Comparison of ENCODE assay signal across 1 cellular context in the genomic region with DNA sequence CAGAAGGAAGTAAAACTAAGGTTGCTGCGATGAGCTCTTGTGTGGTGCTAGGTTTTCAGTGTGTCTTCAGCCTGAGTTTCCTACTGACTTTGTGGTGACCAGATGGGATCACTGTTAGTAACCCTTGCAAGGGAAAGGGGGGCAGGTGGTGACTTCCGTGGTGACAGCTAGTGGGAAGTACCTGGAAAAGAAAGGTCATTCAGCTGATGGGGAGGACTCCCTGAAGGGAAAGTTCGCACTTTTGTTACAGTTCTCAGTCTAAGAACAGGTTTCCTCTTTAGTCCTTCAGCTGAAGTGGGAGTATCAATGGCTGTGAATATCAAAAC.
TF ChIP-seq lines count a peak whose summit lies in the region.

No MANE protein-coding gene starts in this region.

TF ChIP-seq in GM12878, 131 proteins besides CTCF, POLR2A, EP300 and RAD21 (continued from another document and continues in another):
- TF ChIP-seq, protein P1, sequence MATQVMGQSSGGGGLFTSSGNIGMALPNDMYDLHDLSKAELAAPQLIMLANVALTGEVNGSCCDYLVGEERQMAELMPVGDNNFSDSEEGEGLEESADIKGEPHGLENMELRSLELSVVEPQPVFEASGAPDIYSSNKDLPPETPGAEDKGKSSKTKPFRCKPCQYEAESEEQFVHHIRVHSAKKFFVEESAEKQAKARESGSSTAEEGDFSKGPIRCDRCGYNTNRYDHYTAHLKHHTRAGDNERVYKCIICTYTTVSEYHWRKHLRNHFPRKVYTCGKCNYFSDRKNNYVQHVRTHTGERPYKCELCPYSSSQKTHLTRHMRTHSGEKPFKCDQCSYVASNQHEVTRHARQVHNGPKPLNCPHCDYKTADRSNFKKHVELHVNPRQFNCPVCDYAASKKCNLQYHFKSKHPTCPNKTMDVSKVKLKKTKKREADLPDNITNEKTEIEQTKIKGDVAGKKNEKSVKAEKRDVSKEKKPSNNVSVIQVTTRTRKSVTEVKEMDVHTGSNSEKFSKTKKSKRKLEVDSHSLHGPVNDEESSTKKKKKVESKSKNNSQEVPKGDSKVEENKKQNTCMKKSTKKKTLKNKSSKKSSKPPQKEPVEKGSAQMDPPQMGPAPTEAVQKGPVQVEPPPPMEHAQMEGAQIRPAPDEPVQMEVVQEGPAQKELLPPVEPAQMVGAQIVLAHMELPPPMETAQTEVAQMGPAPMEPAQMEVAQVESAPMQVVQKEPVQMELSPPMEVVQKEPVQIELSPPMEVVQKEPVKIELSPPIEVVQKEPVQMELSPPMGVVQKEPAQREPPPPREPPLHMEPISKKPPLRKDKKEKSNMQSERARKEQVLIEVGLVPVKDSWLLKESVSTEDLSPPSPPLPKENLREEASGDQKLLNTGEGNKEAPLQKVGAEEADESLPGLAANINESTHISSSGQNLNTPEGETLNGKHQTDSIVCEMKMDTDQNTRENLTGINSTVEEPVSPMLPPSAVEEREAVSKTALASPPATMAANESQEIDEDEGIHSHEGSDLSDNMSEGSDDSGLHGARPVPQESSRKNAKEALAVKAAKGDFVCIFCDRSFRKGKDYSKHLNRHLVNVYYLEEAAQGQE (IDR thresholded peaks at IDR 0.05; ENCODE audit: low read depth, low read length): no peak
- TF ChIP-seq EED (IDR thresholded peaks at IDR 0.05; ENCODE audit: low read depth) (peak; percentile 93), PAX8 (IDR thresholded peaks at IDR 0.05) (0 out of 2 replicates have a peak, but pooled peaks have one; percentile 52), SMC3 (IDR thresholded peaks at IDR 0.05; ENCODE audit: borderline replicate concordance, low read length) (no peak), BCL11A (IDR thresholded peaks at IDR 0.05; ENCODE audit: low read depth, low read length) (no peak), ZNF274 (IDR thresholded peaks at IDR 0.05; ENCODE audit: insufficient read depth, insufficient read length) (no peak), TAF1 (IDR thresholded peaks at IDR 0.05; ENCODE audit: borderline replicate concordance, low read depth, low read length) (0 out of 2 replicates have a peak, but pooled peaks have one; percentile 12), POLR2AphosphoS2 (IDR thresholded peaks at IDR 0.05; ENCODE audit: low read depth, low read length) (no peak), RELA (IDR thresholded peaks at IDR 0.05; ENCODE audit: borderline replicate concordance, partially characterized antibody) (no peak), RB1 (IDR thresholded peaks at IDR 0.05; ENCODE audit: borderline replicate concordance) (no peak), IKZF1 (conservative IDR thresholded peaks at IDR 0.05) (peak; percentile 83), NR2C1 (IDR thresholded peaks at IDR 0.05) (no peak), MTA3 (IDR thresholded peaks at IDR 0.05; ENCODE audit: borderline replicate concordance, low read length) (no peak), ZNF217 (IDR thresholded peaks at IDR 0.05) (no peak), IKZF2 (IDR thresholded peaks at IDR 0.05) (peak; percentile 79 to 84), BRCA1 (IDR thresholded peaks at IDR 0.05; ENCODE audit: low read depth, low read length) (no peak), LARP7 (IDR thresholded peaks at IDR 0.05) (no peak), MEF2A (IDR thresholded peaks at IDR 0.05; ENCODE audit: insufficient read depth, low read depth, low read length) (no peak), RUNX3 (IDR thresholded peaks at IDR 0.05; ENCODE audit: low read length) (peak; percentile 79), SMAD5 (IDR thresholded peaks at IDR 0.05; ENCODE audit: low read depth) (no peak), SPI1 (IDR thresholded peaks at IDR 0.05; ENCODE audit: borderline replicate concordance, insufficient read depth, low read depth, low read length) (0 out of 2 replicates have a peak, but pooled peaks have one; percentile 7), FOXK2 (IDR thresholded peaks at IDR 0.05) (no peak), ETV6 (conservative IDR thresholded peaks at IDR 0.05 in 1 of 2, IDR thresholded peaks at IDR 0.05 in 1 of 2; ENCODE audit: borderline replicate concordance in 1 of 2, low read depth in 1 of 2) (peak in 1 of 2 experiments; percentile 82; a peak in 2 of 4 replicates), CBX3 (IDR thresholded peaks at IDR 0.05; ENCODE audit: borderline replicate concordance, low read depth) (no peak), JUNB (IDR thresholded peaks at IDR 0.05) (0 out of 2 replicates have a peak, but pooled peaks have one; percentile 16), RAD51 (IDR thresholded peaks at IDR 0.05) (no peak), NBN (IDR thresholded peaks at IDR 0.05) (no peak), POLR2AphosphoS5 (IDR thresholded peaks at IDR 0.05; ENCODE audit: low read length) (peak; percentile 21; the same call in 1 of the 2 replicates), CREB1 (IDR thresholded peaks at IDR 0.05; ENCODE audit: low read depth) (no peak), HDGF (IDR thresholded peaks at IDR 0.05) (no peak)
- TF ChIP-seq, protein P2, sequence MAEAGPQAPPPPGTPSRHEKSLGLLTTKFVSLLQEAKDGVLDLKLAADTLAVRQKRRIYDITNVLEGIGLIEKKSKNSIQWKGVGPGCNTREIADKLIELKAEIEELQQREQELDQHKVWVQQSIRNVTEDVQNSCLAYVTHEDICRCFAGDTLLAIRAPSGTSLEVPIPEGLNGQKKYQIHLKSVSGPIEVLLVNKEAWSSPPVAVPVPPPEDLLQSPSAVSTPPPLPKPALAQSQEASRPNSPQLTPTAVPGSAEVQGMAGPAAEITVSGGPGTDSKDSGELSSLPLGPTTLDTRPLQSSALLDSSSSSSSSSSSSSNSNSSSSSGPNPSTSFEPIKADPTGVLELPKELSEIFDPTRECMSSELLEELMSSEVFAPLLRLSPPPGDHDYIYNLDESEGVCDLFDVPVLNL (IDR thresholded peaks at IDR 0.05; ENCODE audit: low read depth, low read length): no peak
- TF ChIP-seq, protein P3, sequence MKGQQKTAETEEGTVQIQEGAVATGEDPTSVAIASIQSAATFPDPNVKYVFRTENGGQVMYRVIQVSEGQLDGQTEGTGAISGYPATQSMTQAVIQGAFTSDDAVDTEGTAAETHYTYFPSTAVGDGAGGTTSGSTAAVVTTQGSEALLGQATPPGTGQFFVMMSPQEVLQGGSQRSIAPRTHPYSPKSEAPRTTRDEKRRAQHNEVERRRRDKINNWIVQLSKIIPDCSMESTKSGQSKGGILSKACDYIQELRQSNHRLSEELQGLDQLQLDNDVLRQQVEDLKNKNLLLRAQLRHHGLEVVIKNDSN (IDR thresholded peaks at IDR 0.05; ENCODE audit: borderline replicate concordance, extremely low read length, insufficient read depth, low read depth, low read length): no peak
- TF ChIP-seq, protein P4, sequence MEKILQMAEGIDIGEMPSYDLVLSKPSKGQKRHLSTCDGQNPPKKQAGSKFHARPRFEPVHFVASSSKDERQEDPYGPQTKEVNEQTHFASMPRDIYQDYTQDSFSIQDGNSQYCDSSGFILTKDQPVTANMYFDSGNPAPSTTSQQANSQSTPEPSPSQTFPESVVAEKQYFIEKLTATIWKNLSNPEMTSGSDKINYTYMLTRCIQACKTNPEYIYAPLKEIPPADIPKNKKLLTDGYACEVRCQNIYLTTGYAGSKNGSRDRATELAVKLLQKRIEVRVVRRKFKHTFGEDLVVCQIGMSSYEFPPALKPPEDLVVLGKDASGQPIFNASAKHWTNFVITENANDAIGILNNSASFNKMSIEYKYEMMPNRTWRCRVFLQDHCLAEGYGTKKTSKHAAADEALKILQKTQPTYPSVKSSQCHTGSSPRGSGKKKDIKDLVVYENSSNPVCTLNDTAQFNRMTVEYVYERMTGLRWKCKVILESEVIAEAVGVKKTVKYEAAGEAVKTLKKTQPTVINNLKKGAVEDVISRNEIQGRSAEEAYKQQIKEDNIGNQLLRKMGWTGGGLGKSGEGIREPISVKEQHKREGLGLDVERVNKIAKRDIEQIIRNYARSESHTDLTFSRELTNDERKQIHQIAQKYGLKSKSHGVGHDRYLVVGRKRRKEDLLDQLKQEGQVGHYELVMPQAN (conservative IDR thresholded peaks at IDR 0.05): no peak
- TF ChIP-seq, protein P5, sequence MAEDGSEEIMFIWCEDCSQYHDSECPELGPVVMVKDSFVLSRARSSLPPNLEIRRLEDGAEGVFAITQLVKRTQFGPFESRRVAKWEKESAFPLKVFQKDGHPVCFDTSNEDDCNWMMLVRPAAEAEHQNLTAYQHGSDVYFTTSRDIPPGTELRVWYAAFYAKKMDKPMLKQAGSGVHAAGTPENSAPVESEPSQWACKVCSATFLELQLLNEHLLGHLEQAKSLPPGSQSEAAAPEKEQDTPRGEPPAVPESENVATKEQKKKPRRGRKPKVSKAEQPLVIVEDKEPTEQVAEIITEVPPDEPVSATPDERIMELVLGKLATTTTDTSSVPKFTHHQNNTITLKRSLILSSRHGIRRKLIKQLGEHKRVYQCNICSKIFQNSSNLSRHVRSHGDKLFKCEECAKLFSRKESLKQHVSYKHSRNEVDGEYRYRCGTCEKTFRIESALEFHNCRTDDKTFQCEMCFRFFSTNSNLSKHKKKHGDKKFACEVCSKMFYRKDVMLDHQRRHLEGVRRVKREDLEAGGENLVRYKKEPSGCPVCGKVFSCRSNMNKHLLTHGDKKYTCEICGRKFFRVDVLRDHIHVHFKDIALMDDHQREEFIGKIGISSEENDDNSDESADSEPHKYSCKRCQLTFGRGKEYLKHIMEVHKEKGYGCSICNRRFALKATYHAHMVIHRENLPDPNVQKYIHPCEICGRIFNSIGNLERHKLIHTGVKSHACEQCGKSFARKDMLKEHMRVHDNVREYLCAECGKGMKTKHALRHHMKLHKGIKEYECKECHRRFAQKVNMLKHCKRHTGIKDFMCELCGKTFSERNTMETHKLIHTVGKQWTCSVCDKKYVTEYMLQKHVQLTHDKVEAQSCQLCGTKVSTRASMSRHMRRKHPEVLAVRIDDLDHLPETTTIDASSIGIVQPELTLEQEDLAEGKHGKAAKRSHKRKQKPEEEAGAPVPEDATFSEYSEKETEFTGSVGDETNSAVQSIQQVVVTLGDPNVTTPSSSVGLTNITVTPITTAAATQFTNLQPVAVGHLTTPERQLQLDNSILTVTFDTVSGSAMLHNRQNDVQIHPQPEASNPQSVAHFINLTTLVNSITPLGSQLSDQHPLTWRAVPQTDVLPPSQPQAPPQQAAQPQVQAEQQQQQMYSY (CRISPR knock-in tag; IDR thresholded peaks at IDR 0.05): no peak
- TF ChIP-seq, protein P6, sequence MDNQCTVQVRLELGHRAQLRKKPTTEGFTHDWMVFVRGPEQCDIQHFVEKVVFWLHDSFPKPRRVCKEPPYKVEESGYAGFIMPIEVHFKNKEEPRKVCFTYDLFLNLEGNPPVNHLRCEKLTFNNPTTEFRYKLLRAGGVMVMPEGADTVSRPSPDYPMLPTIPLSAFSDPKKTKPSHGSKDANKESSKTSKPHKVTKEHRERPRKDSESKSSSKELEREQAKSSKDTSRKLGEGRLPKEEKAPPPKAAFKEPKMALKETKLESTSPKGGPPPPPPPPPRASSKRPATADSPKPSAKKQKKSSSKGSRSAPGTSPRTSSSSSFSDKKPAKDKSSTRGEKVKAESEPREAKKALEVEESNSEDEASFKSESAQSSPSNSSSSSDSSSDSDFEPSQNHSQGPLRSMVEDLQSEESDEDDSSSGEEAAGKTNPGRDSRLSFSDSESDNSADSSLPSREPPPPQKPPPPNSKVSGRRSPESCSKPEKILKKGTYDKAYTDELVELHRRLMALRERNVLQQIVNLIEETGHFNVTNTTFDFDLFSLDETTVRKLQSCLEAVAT (IDR thresholded peaks at IDR 0.05): no peak
- TF ChIP-seq, protein P7, sequence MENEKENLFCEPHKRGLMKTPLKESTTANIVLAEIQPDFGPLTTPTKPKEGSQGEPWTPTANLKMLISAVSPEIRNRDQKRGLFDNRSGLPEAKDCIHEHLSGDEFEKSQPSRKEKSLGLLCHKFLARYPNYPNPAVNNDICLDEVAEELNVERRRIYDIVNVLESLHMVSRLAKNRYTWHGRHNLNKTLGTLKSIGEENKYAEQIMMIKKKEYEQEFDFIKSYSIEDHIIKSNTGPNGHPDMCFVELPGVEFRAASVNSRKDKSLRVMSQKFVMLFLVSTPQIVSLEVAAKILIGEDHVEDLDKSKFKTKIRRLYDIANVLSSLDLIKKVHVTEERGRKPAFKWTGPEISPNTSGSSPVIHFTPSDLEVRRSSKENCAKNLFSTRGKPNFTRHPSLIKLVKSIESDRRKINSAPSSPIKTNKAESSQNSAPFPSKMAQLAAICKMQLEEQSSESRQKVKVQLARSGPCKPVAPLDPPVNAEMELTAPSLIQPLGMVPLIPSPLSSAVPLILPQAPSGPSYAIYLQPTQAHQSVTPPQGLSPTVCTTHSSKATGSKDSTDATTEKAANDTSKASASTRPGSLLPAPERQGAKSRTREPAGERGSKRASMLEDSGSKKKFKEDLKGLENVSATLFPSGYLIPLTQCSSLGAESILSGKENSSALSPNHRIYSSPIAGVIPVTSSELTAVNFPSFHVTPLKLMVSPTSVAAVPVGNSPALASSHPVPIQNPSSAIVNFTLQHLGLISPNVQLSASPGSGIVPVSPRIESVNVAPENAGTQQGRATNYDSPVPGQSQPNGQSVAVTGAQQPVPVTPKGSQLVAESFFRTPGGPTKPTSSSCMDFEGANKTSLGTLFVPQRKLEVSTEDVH (IDR thresholded peaks at IDR 0.05; ENCODE audit: low read depth, partially characterized antibody): no peak
- TF ChIP-seq, protein P8, sequence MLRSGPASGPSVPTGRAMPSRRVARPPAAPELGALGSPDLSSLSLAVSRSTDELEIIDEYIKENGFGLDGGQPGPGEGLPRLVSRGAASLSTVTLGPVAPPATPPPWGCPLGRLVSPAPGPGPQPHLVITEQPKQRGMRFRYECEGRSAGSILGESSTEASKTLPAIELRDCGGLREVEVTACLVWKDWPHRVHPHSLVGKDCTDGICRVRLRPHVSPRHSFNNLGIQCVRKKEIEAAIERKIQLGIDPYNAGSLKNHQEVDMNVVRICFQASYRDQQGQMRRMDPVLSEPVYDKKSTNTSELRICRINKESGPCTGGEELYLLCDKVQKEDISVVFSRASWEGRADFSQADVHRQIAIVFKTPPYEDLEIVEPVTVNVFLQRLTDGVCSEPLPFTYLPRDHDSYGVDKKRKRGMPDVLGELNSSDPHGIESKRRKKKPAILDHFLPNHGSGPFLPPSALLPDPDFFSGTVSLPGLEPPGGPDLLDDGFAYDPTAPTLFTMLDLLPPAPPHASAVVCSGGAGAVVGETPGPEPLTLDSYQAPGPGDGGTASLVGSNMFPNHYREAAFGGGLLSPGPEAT (IDR thresholded peaks at IDR 0.05; ENCODE audit: low read depth): peak; percentile 45; the same call in 1 of the 2 replicates
- TF ChIP-seq, protein P9, sequence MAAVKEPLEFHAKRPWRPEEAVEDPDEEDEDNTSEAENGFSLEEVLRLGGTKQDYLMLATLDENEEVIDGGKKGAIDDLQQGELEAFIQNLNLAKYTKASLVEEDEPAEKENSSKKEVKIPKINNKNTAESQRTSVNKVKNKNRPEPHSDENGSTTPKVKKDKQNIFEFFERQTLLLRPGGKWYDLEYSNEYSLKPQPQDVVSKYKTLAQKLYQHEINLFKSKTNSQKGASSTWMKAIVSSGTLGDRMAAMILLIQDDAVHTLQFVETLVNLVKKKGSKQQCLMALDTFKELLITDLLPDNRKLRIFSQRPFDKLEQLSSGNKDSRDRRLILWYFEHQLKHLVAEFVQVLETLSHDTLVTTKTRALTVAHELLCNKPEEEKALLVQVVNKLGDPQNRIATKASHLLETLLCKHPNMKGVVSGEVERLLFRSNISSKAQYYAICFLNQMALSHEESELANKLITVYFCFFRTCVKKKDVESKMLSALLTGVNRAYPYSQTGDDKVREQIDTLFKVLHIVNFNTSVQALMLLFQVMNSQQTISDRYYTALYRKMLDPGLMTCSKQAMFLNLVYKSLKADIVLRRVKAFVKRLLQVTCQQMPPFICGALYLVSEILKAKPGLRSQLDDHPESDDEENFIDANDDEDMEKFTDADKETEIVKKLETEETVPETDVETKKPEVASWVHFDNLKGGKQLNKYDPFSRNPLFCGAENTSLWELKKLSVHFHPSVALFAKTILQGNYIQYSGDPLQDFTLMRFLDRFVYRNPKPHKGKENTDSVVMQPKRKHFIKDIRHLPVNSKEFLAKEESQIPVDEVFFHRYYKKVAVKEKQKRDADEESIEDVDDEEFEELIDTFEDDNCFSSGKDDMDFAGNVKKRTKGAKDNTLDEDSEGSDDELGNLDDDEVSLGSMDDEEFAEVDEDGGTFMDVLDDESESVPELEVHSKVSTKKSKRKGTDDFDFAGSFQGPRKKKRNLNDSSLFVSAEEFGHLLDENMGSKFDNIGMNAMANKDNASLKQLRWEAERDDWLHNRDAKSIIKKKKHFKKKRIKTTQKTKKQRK (IDR thresholded peaks at IDR 0.05; ENCODE audit: low read depth, low read length): no peak
